In the genomic region with DNA sequence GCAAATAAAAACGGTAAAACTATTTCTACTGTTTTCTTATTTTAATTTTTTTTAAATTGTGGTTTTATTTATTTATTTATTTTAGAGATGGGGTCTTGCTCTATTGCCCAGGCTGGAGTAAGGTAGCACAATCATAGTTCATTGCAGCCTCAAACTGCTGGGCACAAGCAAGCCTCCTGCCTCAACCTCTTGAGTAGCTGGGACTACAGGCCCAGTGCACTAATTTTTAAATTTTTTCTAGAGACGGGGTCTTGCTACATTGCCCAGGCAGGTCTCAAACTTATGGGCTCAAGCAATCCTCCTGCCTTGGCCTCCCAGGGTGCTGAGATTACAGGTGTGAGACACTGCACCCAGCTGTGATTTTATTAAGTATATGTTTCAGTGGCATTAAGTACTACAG, we compare ENCODE assay signal across 6 cellular contexts.
"Had no signal": no experiment of that assay in that cellular context is flagged by ENCODE, and none has a peak within 500 bp of the region (broad histone marks: within the 10 kb centered on the region; RNA-seq: fewer than 3 reads in every experiment).

No MANE protein-coding gene starts in this region.

- H3K27me3 Mint-ChIP-seq: IgD-negative memory B cell had no signal

- H3K4me1 ChIP-seq: HAP-1 had no signal

- H3K4me2 ChIP-seq: GM23338 had no signal

- H3K4me1 Mint-ChIP-seq: IgD-negative memory B cell had no signal

- H3K9me3 ChIP-seq: HAP-1 had no signal

- H3K27ac Mint-ChIP-seq: GM23338, IgD-negative memory B cell had no signal

- H3K9me3 Mint-ChIP-seq: GM23338, IgD-negative memory B cell had no signal

- H2AFZ ChIP-seq: GM23338 had no signal

- DNase-seq: H7, KG1 had no signal

- ATAC-seq: GM23338, HCT116 had no signal

- H3K4me3 Mint-ChIP-seq: GM23338, IgD-negative memory B cell had no signal

- H3K4me3 ChIP-seq: GM23338, HAP-1 had no signal
